ENCODE assay signal across 1 cellular context in genomic region chr12:118983147-118983824, GRCh38.
TF ChIP-seq lines count a peak whose summit lies in the region.

No MANE protein-coding gene starts in this region.

TF ChIP-seq in WTC11, 78 proteins besides CTCF, POLR2A, EP300 and RAD21 (continued from another document):
- TF ChIP-seq CREM (CRISPR knock-in tag; IDR thresholded peaks at IDR 0.05) = no peak
- no peak for TF ChIP-seq ESRRA (CRISPR knock-in tag; IDR thresholded peaks at IDR 0.05; ENCODE audit: borderline replicate concordance)
- TF ChIP-seq E2F5 (CRISPR knock-in tag; IDR thresholded peaks at IDR 0.05) = no peak
- no peak for TF ChIP-seq RELA (CRISPR knock-in tag; IDR thresholded peaks at IDR 0.05; ENCODE audit: borderline replicate concordance)
- no peak for TF ChIP-seq TEAD1 (CRISPR knock-in tag; IDR thresholded peaks at IDR 0.05)
- TF ChIP-seq ATF6 (CRISPR knock-in tag; IDR thresholded peaks at IDR 0.05) = no peak
- no peak for TF ChIP-seq ZNF532 (CRISPR knock-in tag; IDR thresholded peaks at IDR 0.05; ENCODE audit: borderline replicate concordance)
- no peak for TF ChIP-seq ZSCAN18 (CRISPR knock-in tag; IDR thresholded peaks at IDR 0.05)
- no peak for TF ChIP-seq MYBL2 (CRISPR knock-in tag; IDR thresholded peaks at IDR 0.05)
TF ChIP-seq in WTC11: peak in this region for 0.
